In the genomic region with DNA sequence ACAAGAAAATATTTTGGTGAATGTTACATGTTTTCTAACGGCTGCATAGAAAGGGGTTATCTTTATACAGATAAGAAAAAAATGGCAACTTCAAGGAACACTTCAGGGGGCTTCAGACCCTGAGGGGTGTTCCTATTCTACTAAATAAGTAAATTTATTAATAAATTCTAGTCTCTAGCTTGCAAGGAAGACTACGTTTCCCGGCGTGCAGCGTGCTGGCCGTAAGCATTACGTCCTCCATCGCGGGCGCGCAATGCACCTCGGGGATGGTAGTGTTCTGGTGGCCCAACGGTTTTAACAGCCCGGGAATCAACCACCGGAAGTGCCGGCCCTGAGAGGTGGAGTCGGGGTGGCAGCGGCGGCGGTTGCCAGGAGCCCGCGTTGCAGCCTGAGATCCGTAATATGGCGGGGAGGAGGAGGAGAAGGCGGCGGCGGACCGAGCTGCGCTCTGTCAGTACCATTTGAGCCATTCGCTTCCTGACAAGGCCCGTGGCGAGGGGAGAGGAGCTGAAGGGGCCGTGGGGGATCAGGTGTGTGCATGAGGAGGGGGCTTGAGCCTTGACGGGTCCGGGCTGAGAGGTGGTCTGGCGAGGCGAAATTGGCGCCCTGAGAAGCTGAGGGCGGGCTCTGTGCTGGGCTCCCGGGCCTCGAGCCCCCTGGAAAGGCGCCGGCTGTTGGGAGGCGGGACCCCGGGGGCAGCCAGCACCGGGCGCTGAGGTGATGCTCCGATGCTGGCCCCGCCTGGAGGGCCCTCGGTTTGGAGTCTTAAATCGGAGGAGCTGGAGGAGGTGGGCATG, we compare ENCODE assay signal across 1 cellular context.
TF ChIP-seq lines count a peak whose summit lies in the region.

A gene with protein sequence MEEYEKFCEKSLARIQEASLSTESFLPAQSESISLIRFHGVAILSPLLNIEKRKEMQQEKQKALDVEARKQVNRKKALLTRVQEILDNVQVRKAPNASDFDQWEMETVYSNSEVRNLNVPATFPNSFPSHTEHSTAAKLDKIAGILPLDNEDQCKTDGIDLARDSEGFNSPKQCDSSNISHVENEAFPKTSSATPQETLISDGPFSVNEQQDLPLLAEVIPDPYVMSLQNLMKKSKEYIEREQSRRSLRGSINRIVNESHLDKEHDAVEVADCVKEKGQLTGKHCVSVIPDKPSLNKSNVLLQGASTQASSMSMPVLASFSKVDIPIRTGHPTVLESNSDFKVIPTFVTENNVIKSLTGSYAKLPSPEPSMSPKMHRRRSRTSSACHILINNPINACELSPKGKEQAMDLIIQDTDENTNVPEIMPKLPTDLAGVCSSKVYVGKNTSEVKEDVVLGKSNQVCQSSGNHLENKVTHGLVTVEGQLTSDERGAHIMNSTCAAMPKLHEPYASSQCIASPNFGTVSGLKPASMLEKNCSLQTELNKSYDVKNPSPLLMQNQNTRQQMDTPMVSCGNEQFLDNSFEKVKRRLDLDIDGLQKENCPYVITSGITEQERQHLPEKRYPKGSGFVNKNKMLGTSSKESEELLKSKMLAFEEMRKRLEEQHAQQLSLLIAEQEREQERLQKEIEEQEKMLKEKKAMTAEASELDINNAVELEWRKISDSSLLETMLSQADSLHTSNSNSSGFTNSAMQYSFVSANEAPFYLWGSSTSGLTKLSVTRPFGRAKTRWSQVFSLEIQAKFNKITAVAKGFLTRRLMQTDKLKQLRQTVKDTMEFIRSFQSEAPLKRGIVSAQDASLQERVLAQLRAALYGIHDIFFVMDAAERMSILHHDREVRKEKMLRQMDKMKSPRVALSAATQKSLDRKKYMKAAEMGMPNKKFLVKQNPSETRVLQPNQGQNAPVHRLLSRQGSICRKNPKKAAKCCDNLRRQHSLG (plus strand): TSS at position 384 of the 797 bp plus-strand sequence. CDS start 3,940 bp downstream, outside the sequence.

TF ChIP-seq in K562, 482 proteins besides CTCF, POLR2A, EP300 and RAD21 (continued from another document and continues in another):
- TF ChIP-seq, protein P1, sequence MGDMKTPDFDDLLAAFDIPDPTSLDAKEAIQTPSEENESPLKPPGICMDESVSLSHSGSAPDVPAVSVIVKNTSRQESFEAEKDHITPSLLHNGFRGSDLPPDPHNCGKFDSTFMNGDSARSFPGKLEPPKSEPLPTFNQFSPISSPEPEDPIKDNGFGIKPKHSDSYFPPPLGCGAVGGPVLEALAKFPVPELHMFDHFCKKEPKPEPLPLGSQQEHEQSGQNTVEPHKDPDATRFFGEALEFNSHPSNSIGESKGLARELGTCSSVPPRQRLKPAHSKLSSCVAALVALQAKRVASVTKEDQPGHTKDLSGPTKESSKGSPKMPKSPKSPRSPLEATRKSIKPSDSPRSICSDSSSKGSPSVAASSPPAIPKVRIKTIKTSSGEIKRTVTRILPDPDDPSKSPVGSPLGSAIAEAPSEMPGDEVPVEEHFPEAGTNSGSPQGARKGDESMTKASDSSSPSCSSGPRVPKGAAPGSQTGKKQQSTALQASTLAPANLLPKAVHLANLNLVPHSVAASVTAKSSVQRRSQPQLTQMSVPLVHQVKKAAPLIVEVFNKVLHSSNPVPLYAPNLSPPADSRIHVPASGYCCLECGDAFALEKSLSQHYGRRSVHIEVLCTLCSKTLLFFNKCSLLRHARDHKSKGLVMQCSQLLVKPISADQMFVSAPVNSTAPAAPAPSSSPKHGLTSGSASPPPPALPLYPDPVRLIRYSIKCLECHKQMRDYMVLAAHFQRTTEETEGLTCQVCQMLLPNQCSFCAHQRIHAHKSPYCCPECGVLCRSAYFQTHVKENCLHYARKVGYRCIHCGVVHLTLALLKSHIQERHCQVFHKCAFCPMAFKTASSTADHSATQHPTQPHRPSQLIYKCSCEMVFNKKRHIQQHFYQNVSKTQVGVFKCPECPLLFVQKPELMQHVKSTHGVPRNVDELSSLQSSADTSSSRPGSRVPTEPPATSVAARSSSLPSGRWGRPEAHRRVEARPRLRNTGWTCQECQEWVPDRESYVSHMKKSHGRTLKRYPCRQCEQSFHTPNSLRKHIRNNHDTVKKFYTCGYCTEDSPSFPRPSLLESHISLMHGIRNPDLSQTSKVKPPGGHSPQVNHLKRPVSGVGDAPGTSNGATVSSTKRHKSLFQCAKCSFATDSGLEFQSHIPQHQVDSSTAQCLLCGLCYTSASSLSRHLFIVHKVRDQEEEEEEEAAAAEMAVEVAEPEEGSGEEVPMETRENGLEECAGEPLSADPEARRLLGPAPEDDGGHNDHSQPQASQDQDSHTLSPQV (IDR thresholded peaks at IDR 0.05): peak; percentile 40; the same call in 1 of the 2 replicates
- no peak for TF ChIP-seq MECOM (CRISPR knock-in tag; IDR thresholded peaks at IDR 0.05)
- no peak for TF ChIP-seq RBM14 (IDR thresholded peaks at IDR 0.05; ENCODE audit: borderline replicate concordance, insufficient read depth, low read depth, low read length)
- TF ChIP-seq ZNF717 (CRISPR knock-in tag; IDR thresholded peaks at IDR 0.05): no peak
- peak; percentile 43; the same call in 1 of the 2 replicates for TF ChIP-seq JUN (IDR thresholded peaks at IDR 0.05; ENCODE audit: borderline replicate concordance, low read depth, low read length)
- no peak for TF ChIP-seq JUN (CRISPR knock-in tag; IDR thresholded peaks at IDR 0.05; ENCODE audit: borderline replicate concordance)
- TF ChIP-seq HDAC6 (IDR thresholded peaks at IDR 0.05; ENCODE audit: low read depth, low read length): no peak
- TF ChIP-seq, protein P2, sequence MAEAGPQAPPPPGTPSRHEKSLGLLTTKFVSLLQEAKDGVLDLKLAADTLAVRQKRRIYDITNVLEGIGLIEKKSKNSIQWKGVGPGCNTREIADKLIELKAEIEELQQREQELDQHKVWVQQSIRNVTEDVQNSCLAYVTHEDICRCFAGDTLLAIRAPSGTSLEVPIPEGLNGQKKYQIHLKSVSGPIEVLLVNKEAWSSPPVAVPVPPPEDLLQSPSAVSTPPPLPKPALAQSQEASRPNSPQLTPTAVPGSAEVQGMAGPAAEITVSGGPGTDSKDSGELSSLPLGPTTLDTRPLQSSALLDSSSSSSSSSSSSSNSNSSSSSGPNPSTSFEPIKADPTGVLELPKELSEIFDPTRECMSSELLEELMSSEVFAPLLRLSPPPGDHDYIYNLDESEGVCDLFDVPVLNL (CRISPR knock-in tag; IDR thresholded peaks at IDR 0.05; ENCODE audit: low read depth): peak; percentile 67; the same call in 1 of the 2 replicates
- no peak for TF ChIP-seq SRSF7 (optimal IDR thresholded peaks at IDR 0.05; ENCODE audit: low read depth, low read length)
- no peak for TF ChIP-seq ZEB2 (IDR thresholded peaks at IDR 0.05)
- TF ChIP-seq ZNF12 (CRISPR knock-in tag; IDR thresholded peaks at IDR 0.05): no peak
- TF ChIP-seq GABPA (tag; conservative IDR thresholded peaks at IDR 0.05; ENCODE audit: low read depth): peak; percentile 93
- no peak for TF ChIP-seq ZNF165 (CRISPR knock-in tag; IDR thresholded peaks at IDR 0.05; ENCODE audit: borderline replicate concordance)
- TF ChIP-seq, protein P3, sequence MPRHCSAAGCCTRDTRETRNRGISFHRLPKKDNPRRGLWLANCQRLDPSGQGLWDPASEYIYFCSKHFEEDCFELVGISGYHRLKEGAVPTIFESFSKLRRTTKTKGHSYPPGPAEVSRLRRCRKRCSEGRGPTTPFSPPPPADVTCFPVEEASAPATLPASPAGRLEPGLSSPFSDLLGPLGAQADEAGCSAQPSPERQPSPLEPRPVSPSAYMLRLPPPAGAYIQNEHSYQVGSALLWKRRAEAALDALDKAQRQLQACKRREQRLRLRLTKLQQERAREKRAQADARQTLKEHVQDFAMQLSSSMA (CRISPR knock-in tag; IDR thresholded peaks at IDR 0.05): no peak
- no peak for TF ChIP-seq COPS2 (conservative IDR thresholded peaks at IDR 0.05)
- TF ChIP-seq PHF21A (IDR thresholded peaks at IDR 0.05; ENCODE audit: borderline replicate concordance, low read depth): no peak
- no peak for TF ChIP-seq ZKSCAN1 (IDR thresholded peaks at IDR 0.05; ENCODE audit: low read depth, low read length)
- no peak for TF ChIP-seq GTF2E2 (tag; IDR thresholded peaks at IDR 0.05)
- TF ChIP-seq, protein P4, sequence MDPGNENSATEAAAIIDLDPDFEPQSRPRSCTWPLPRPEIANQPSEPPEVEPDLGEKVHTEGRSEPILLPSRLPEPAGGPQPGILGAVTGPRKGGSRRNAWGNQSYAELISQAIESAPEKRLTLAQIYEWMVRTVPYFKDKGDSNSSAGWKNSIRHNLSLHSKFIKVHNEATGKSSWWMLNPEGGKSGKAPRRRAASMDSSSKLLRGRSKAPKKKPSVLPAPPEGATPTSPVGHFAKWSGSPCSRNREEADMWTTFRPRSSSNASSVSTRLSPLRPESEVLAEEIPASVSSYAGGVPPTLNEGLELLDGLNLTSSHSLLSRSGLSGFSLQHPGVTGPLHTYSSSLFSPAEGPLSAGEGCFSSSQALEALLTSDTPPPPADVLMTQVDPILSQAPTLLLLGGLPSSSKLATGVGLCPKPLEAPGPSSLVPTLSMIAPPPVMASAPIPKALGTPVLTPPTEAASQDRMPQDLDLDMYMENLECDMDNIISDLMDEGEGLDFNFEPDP (CRISPR knock-in tag; IDR thresholded peaks at IDR 0.05): no peak
- TF ChIP-seq GATA2 (CRISPR knock-in tag; IDR thresholded peaks at IDR 0.05): no peak
- TF ChIP-seq MIER1 (IDR thresholded peaks at IDR 0.05; ENCODE audit: low read depth): no peak
- TF ChIP-seq, protein P5, sequence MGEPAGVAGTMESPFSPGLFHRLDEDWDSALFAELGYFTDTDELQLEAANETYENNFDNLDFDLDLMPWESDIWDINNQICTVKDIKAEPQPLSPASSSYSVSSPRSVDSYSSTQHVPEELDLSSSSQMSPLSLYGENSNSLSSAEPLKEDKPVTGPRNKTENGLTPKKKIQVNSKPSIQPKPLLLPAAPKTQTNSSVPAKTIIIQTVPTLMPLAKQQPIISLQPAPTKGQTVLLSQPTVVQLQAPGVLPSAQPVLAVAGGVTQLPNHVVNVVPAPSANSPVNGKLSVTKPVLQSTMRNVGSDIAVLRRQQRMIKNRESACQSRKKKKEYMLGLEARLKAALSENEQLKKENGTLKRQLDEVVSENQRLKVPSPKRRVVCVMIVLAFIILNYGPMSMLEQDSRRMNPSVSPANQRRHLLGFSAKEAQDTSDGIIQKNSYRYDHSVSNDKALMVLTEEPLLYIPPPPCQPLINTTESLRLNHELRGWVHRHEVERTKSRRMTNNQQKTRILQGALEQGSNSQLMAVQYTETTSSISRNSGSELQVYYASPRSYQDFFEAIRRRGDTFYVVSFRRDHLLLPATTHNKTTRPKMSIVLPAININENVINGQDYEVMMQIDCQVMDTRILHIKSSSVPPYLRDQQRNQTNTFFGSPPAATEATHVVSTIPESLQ (CRISPR knock-in tag; IDR thresholded peaks at IDR 0.05): no peak
- TF ChIP-seq, protein P6, sequence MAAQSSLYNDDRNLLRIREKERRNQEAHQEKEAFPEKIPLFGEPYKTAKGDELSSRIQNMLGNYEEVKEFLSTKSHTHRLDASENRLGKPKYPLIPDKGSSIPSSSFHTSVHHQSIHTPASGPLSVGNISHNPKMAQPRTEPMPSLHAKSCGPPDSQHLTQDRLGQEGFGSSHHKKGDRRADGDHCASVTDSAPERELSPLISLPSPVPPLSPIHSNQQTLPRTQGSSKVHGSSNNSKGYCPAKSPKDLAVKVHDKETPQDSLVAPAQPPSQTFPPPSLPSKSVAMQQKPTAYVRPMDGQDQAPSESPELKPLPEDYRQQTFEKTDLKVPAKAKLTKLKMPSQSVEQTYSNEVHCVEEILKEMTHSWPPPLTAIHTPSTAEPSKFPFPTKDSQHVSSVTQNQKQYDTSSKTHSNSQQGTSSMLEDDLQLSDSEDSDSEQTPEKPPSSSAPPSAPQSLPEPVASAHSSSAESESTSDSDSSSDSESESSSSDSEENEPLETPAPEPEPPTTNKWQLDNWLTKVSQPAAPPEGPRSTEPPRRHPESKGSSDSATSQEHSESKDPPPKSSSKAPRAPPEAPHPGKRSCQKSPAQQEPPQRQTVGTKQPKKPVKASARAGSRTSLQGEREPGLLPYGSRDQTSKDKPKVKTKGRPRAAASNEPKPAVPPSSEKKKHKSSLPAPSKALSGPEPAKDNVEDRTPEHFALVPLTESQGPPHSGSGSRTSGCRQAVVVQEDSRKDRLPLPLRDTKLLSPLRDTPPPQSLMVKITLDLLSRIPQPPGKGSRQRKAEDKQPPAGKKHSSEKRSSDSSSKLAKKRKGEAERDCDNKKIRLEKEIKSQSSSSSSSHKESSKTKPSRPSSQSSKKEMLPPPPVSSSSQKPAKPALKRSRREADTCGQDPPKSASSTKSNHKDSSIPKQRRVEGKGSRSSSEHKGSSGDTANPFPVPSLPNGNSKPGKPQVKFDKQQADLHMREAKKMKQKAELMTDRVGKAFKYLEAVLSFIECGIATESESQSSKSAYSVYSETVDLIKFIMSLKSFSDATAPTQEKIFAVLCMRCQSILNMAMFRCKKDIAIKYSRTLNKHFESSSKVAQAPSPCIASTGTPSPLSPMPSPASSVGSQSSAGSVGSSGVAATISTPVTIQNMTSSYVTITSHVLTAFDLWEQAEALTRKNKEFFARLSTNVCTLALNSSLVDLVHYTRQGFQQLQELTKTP (IDR thresholded peaks at IDR 0.05; ENCODE audit: low read depth in 1 of 2, partially characterized antibody in 2 of 2): peak in 1 of 2 experiments; percentile 98
- TF ChIP-seq HNRNPLL (IDR thresholded peaks at IDR 0.05; ENCODE audit: low read depth, low read length, poor library complexity, severe bottlenecking): peak; percentile 52
- TF ChIP-seq FOSL1 (tag; conservative IDR thresholded peaks at IDR 0.05): no peak
- TF ChIP-seq, protein P7, sequence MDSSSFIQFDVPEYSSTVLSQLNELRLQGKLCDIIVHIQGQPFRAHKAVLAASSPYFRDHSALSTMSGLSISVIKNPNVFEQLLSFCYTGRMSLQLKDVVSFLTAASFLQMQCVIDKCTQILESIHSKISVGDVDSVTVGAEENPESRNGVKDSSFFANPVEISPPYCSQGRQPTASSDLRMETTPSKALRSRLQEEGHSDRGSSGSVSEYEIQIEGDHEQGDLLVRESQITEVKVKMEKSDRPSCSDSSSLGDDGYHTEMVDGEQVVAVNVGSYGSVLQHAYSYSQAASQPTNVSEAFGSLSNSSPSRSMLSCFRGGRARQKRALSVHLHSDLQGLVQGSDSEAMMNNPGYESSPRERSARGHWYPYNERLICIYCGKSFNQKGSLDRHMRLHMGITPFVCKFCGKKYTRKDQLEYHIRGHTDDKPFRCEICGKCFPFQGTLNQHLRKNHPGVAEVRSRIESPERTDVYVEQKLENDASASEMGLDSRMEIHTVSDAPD (CRISPR knock-in tag; IDR thresholded peaks at IDR 0.05): no peak
- peak; percentile 73 for TF ChIP-seq FOXJ2 (tag; IDR thresholded peaks at IDR 0.05)
- TF ChIP-seq ZKSCAN3 (CRISPR knock-in tag; IDR thresholded peaks at IDR 0.05): no peak
- no peak for TF ChIP-seq RBM17 (IDR thresholded peaks at IDR 0.05; ENCODE audit: borderline replicate concordance, low read depth, low read length)
- no peak for TF ChIP-seq PURB (CRISPR knock-in tag; IDR thresholded peaks at IDR 0.05; ENCODE audit: low read depth)
- TF ChIP-seq, protein P8, sequence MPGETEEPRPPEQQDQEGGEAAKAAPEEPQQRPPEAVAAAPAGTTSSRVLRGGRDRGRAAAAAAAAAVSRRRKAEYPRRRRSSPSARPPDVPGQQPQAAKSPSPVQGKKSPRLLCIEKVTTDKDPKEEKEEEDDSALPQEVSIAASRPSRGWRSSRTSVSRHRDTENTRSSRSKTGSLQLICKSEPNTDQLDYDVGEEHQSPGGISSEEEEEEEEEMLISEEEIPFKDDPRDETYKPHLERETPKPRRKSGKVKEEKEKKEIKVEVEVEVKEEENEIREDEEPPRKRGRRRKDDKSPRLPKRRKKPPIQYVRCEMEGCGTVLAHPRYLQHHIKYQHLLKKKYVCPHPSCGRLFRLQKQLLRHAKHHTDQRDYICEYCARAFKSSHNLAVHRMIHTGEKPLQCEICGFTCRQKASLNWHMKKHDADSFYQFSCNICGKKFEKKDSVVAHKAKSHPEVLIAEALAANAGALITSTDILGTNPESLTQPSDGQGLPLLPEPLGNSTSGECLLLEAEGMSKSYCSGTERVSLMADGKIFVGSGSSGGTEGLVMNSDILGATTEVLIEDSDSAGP (CRISPR knock-in tag; IDR thresholded peaks at IDR 0.05): no peak
- no peak for TF ChIP-seq ARNT (IDR thresholded peaks at IDR 0.05)
- TF ChIP-seq PTRF (tag; IDR thresholded peaks at IDR 0.05): no peak
